21 cellular contexts compared by ENCODE assay signal in genomic region chr9:136115641-136116359, GRCh38.
"Had no signal": no experiment of that assay in that cellular context is flagged by ENCODE, and none has a peak within 500 bp of the region (broad histone marks: within the 10 kb centered on the region; RNA-seq: fewer than 3 reads in every experiment).

No MANE protein-coding gene starts in this region.

- H3K27ac Mint-ChIP-seq: memory B cell had no signal

- H3K27me3 Mint-ChIP-seq: activated CD8-positive, alpha-beta memory T cell treated with anti-CD3 and anti-CD28 coated beads, Interleukin-2, amount 10 ng/mL, durations not matched to agents 7 days and 5 days; activated CD8-positive, alpha-beta T cell treated with anti-CD3 and anti-CD28 coated beads for 36 hours; activated naive CD4-positive, alpha-beta T cell treated with anti-CD3 and anti-CD28 coated beads, Interleukin-2, amount 50 U/mL, for 24 hours; memory B cell had no signal

- H3K4me3 Mint-ChIP-seq: activated CD8-positive, alpha-beta T cell treated with anti-CD3 and anti-CD28 coated beads for 36 hours; activated naive CD4-positive, alpha-beta T cell treated with anti-CD3 and anti-CD28 coated beads, Interleukin-2, amount 50 U/mL, for 24 hours had no signal

- H3K4me1 Mint-ChIP-seq: memory B cell had no signal

- H3K4me3 ChIP-seq: body of pancreas, cardiac muscle cell, heart right ventricle, mucosa of descending colon, sigmoid colon, smooth muscle cell, testis, upper lobe of left lung had no signal

- H3K36me3 Mint-ChIP-seq: activated naive CD4-positive, alpha-beta T cell treated with anti-CD3 and anti-CD28 coated beads, Interleukin-2, amount 50 U/mL, for 24 hours; memory B cell had no signal

- H3K9me3 ChIP-seq: body of pancreas, heart right ventricle, mucosa of descending colon, sigmoid colon, testis, upper lobe of left lung had no signal

- H3K4me2 ChIP-seq: smooth muscle cell had no signal

- H3K27me3 ChIP-seq: body of pancreas, cardiac muscle cell, heart right ventricle, sigmoid colon, testis, upper lobe of left lung had no signal

- DNase-seq: activated CD4-positive, alpha-beta T cell treated with anti-CD3 and anti-CD28 coated beads for 1 hour; activated CD8-positive, alpha-beta memory T cell treated with anti-CD3 and anti-CD28 coated beads, Interleukin-2, amount 10 ng/mL, durations not matched to agents 7 days and 5 days; activated CD8-positive, alpha-beta T cell treated with anti-CD3 and anti-CD28 coated beads for 36 hours; anterior cingulate cortex; body of pancreas; effector CD4-positive, alpha-beta T cell; heart right ventricle; occipital lobe; sigmoid colon; stimulated activated CD4-positive, alpha-beta T cell treated with anti-CD3 and anti-CD28 coated beads, Interleukin-15, amount 100 ng/mL, for 24 hours; stimulated activated CD4-positive, alpha-beta T cell treated with anti-CD3 and anti-CD28 coated beads, Interleukin-2, amount 100 ng/mL, for 48 hours; stimulated activated CD8-positive, alpha-beta memory T cell treated with anti-CD3 and anti-CD28 coated beads, Interleukin-4, amount 100 ng/mL, for 48 hours; stimulated activated naive CD4-positive, alpha-beta T cell; testis; WERI-Rb-1 had no signal

- H3K27ac ChIP-seq: body of pancreas, cardiac muscle cell, testis, upper lobe of left lung, WERI-Rb-1 had no signal

- H3K9me3 Mint-ChIP-seq: activated CD8-positive, alpha-beta T cell treated with anti-CD3 and anti-CD28 coated beads for 36 hours; activated naive CD4-positive, alpha-beta T cell treated with anti-CD3 and anti-CD28 coated beads, Interleukin-2, amount 50 U/mL, for 24 hours; memory B cell had no signal
